11 cellular contexts compared by ENCODE assay signal in the genomic region with DNA sequence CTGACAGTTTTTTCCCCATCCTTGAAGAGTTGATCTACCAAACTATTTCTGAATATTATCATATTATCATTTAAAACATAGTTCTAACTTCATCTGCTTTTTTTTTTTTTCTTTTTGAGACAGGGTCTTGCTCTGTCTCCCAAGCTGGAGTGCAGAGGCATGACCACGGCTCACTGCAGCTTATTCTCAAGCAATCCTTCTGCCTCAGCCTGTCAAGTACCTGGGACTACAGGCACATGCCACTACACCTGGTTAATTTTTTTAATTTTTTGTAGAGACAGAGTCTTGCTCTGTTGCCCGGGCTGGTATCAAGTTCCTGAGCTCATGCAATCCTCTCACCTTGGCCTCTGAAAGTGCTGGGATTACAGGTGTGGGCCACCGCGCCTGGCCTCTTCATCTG. TPM values are rescaled to one million over a fixed set of nuclear protein-coding genes. Genes with fewer than 3 reads are reported as not detected.
A peak's percentile ranks its signal among the peaks of the same experiment; 100 is the strongest.
DNase-seq lines count a peak whose midpoint lies in the region; ATAC-seq and TF ChIP-seq lines count a peak whose summit lies in the region.
"Had no signal": no experiment of that assay in that cellular context is flagged by ENCODE, and none has a peak within 500 bp of the region (broad histone marks: within the 10 kb centered on the region; RNA-seq: fewer than 3 reads in every experiment).

No MANE protein-coding gene starts in this region.

- no peaks in the 10 kb centered on the region for H3K27me3 ChIP-seq in OCI-LY1 (ENCODE audit: insufficient read depth, low read length)
- no peaks in the 10 kb centered on the region for H3K27me3 ChIP-seq in parathyroid adenoma (ENCODE audit: control insufficient read depth, insufficient read depth, low read length)

- H3K4me1 ChIP-seq in OCI-LY1 (ENCODE audit: insufficient read depth, low read length, severe bottlenecking), result peaks cover 50% of the 10 kb centered on the region
- no peaks in the 10 kb centered on the region for H3K4me1 ChIP-seq in parathyroid adenoma

- peaks cover 14% of the 10 kb centered on the region for H3K36me3 Mint-ChIP-seq in T-helper 1 cell treated with Interleukin-12 subunit alpha and Interleukin-12 subunit beta and Interleukin-4 antibody, amounts not matched to agents 30 μg/mL and 1 μg/mL, for 36 hours (ENCODE audit: low read depth)
- peaks cover 5% of the 10 kb centered on the region for H3K36me3 Mint-ChIP-seq in endothelial cell (ENCODE audit: low read depth, unreplicated experiment)

- peaks cover 38% of the 10 kb centered on the region for H3K4me1 Mint-ChIP-seq in T-helper 1 cell treated with Interleukin-12 subunit alpha and Interleukin-12 subunit beta and Interleukin-4 antibody, amounts not matched to agents 30 μg/mL and 1 μg/mL, for 36 hours (ENCODE audit: low read depth)
- H3K4me1 Mint-ChIP-seq in endothelial cell (ENCODE audit: unreplicated experiment), result peaks cover 25% of the 10 kb centered on the region

- H3K9me3 Mint-ChIP-seq in T-helper 1 cell treated with Interleukin-12 subunit alpha and Interleukin-12 subunit beta and Interleukin-4 antibody, amounts not matched to agents 30 μg/mL and 1 μg/mL, for 36 hours, result no peaks in the 10 kb centered on the region
- no peaks in the 10 kb centered on the region for H3K9me3 Mint-ChIP-seq in endothelial cell (ENCODE audit: unreplicated experiment)

- no peak for DNase-seq in T-helper 1 cell
- DNase-seq in endothelial cell (ENCODE audit: low spot score), result no peak
- no peak for DNase-seq in AML-193 (lab: John Stamatoyannopoulos, UW)
- no peak for DNase-seq in stimulated activated naive CD4-positive, alpha-beta T cell (lab: John Stamatoyannopoulos, UW)
- DNase-seq: 8988T, NCI-H1092 treated with DMSO at 0.1 percent for 48 hours, Right ventricle myocardium superior had no signal

- H3K79me2 ChIP-seq in OCI-LY1 (ENCODE audit: insufficient read depth, low read length) (peaks cover 6% of the 10 kb centered on the region; the same call in 1 of the 2 replicates), parathyroid adenoma (peaks cover 3% of the 10 kb centered on the region)

- H3K4me3 Mint-ChIP-seq in T-helper 1 cell treated with Interleukin-12 subunit alpha and Interleukin-12 subunit beta and Interleukin-4 antibody, amounts not matched to agents 30 μg/mL and 1 μg/mL, for 36 hours, result peak overlapping the region; percentile 93
- peak overlapping the region; percentile 12 for H3K4me3 Mint-ChIP-seq in endothelial cell (ENCODE audit: unreplicated experiment)

- H3K9me3 ChIP-seq in OCI-LY1 (ENCODE audit: low read length), result no peaks in the 10 kb centered on the region
- H3K9me3 ChIP-seq in parathyroid adenoma (ENCODE audit: control insufficient read depth, low read length), result no peaks in the 10 kb centered on the region

- H3K9ac ChIP-seq in OCI-LY1 (ENCODE audit: low read length) (peak overlapping the region; percentile 77), parathyroid adenoma (no peak overlapping the region)

- H3K36me3 ChIP-seq in OCI-LY1 (ENCODE audit: insufficient read depth, low read length) (peaks cover 13% of the 10 kb centered on the region; the same call in 1 of the 2 replicates), parathyroid adenoma (ENCODE audit: control insufficient read depth, insufficient read depth, low read length) (no peaks in the 10 kb centered on the region)

- H4K20me1 ChIP-seq in OCI-LY1 (ENCODE audit: insufficient read depth, low read length), result no peaks in the 10 kb centered on the region

- H3K4me3 ChIP-seq in OCI-LY1 (ENCODE audit: low read depth, low read length, poor library complexity, severe bottlenecking), result peak overlapping the region; percentile 76
- H3K4me3 ChIP-seq in parathyroid adenoma (ENCODE audit: low read depth, low read length), result peak overlapping the region; percentile 79

- H2AFZ ChIP-seq in OCI-LY1 (ENCODE audit: low read length) (no peak overlapping the region), parathyroid adenoma (no peak overlapping the region)

- H3F3A ChIP-seq in OCI-LY1 (ENCODE audit: insufficient read depth, low read length), result no peaks in the 10 kb centered on the region

- ATAC-seq in HG03139 (IDR thresholded peaks at IDR 0.05; ENCODE audit: unreplicated experiment), result no peak

- H3K27me3 Mint-ChIP-seq in T-helper 1 cell treated with Interleukin-12 subunit alpha and Interleukin-12 subunit beta and Interleukin-4 antibody, amounts not matched to agents 30 μg/mL and 1 μg/mL, for 36 hours (ENCODE audit: low read depth), result no peaks in the 10 kb centered on the region
- peaks cover 3% of the 10 kb centered on the region for H3K27me3 Mint-ChIP-seq in endothelial cell (ENCODE audit: unreplicated experiment)

- no peak overlapping the region for H3K27ac Mint-ChIP-seq in T-helper 1 cell treated with Interleukin-12 subunit alpha and Interleukin-12 subunit beta and Interleukin-4 antibody, amounts not matched to agents 30 μg/mL and 1 μg/mL, for 36 hours
- no peak overlapping the region for H3K27ac Mint-ChIP-seq in endothelial cell (ENCODE audit: unreplicated experiment)

- H3K27ac ChIP-seq in OCI-LY1 (ENCODE audit: low read depth, low read length, poor library complexity, severe bottlenecking) (peak overlapping the region; percentile 35), parathyroid adenoma (no peak overlapping the region)

- TF ChIP-seq CTCF in OCI-LY1 (IDR thresholded peaks at IDR 0.05; ENCODE audit: low read length) (no peak), endothelial cell (IDR thresholded peaks at IDR 0.05; ENCODE audit: unreplicated experiment) (no peak), parathyroid adenoma (IDR thresholded peaks at IDR 0.05) (no peak)

- peak overlapping the region; percentile 95 for H3K4me2 ChIP-seq in OCI-LY1 (ENCODE audit: low read length)
- no peak overlapping the region for H3K4me2 ChIP-seq in parathyroid adenoma (ENCODE audit: low read length)

- H3K9me2 ChIP-seq in OCI-LY1 (ENCODE audit: low read depth, low read length), result no peaks in the 10 kb centered on the region

RNA-seq across cellular contexts. Expression of gene EIF2AK4, which starts 1.3 kb away (rescaled TPM):
- total RNA-seq in endothelial cell (ENCODE audit: unreplicated experiment), result 42.0 TPM

RNA-seq across cellular contexts. Expression of gene GPR176, which starts 15.2 kb away (rescaled TPM):
- total RNA-seq in endothelial cell (ENCODE audit: unreplicated experiment), result 2.4 TPM
